In the genomic region with DNA sequence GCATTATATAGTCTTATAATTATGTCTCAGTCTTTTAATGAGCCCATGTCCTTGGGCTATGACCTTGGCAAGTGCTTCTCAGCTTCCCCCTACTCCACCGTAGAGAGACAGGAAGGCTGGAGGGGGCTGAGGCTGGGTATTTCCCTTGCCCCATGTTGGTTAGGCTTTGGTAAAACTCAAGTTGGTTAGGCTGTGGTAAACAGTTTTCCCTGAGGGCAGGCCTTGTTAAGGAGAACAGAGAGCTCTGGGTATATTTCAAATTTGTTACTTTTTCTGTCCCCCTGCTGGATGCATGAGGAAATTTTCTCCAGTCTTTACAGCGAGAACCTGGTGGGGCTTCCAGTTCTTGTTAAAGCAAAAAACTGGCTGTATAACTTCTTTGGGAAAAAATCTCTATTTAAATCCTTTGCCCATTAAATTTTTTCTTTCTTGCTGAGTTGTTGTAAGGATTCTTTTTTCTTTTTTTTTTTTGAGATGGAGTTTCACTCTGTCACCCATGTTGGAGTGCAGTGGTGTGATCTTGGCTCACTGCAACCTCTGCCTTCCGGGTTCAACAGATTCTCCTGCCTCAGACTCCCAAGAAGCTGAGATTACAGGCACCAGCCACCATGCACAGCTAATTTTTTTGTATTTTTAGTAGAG, we compare ENCODE assay signal across 8 cellular contexts. TPM values are rescaled to one million over a fixed set of nuclear protein-coding genes. Genes with fewer than 3 reads are reported as not detected.
A peak's percentile ranks its signal among the peaks of the same experiment; 100 is the strongest.
DNase-seq lines count a peak whose midpoint lies in the region; ATAC-seq, FAIRE-seq and TF ChIP-seq lines count a peak whose summit lies in the region.

No MANE protein-coding gene starts in this region.

- H4K20me1 ChIP-seq in keratinocyte (ENCODE audit: control insufficient read depth, extremely low read depth, insufficient read depth, low read length) = no peaks in the 10 kb centered on the region

- no peaks in the 10 kb centered on the region for H3K36me3 Mint-ChIP-seq in CD4-positive, alpha-beta T cell (ENCODE audit: low read depth)
- peaks cover 6% of the 10 kb centered on the region for H3K36me3 Mint-ChIP-seq in activated naive CD8-positive, alpha-beta T cell treated with anti-CD3 and anti-CD28 coated beads, Interleukin-2, amount 10 ng/mL, durations not matched to agents 7 days and 5 days

- peak; percentile 67 for TF ChIP-seq CTCF in CD4-positive, alpha-beta T cell (IDR thresholded peaks at IDR 0.05)
- peak; percentile 3 to 58 (median 40) for TF ChIP-seq CTCF in keratinocyte (optimal IDR thresholded peaks at IDR 0.05 in 1 of 3, IDR thresholded peaks at IDR 0.05 in 1 of 3, conservative IDR thresholded peaks at IDR 0.05 in 1 of 3; ENCODE audit: extremely low read depth in 1 of 3, insufficient read depth in 2 of 3, low read length in 3 of 3)
- TF ChIP-seq CTCF in upper lobe of right lung (IDR thresholded peaks at IDR 0.05) = peak; percentile 68
- TF ChIP-seq CTCF in lower leg skin (IDR thresholded peaks at IDR 0.05) = no peak

- no peak overlapping the region for H3K27ac ChIP-seq in CD4-positive, alpha-beta T cell (ENCODE audit: low read depth, low read length)
- H3K27ac ChIP-seq in keratinocyte (ENCODE audit: control insufficient read depth, insufficient read depth, low read length) (no peak overlapping the region), upper lobe of right lung (no peak overlapping the region)

- H3K79me2 ChIP-seq in keratinocyte (ENCODE audit: control insufficient read depth, insufficient read depth, low read length) = no peaks in the 10 kb centered on the region

- peak; percentile 80 for ATAC-seq in CD4-positive, alpha-beta T cell (ENCODE audit: poor library complexity)
- ATAC-seq in GM19035 (IDR thresholded peaks at IDR 0.05; ENCODE audit: unreplicated experiment) (peak; percentile 87), upper lobe of right lung (peak; percentile 73), GM18505 (IDR thresholded peaks at IDR 0.05; ENCODE audit: unreplicated experiment) (no peak)
- peak; percentile 71 for ATAC-seq in activated naive CD8-positive, alpha-beta T cell treated with anti-CD3 and anti-CD28 coated beads, Interleukin-2, amount 10 ng/mL, durations not matched to agents 7 days and 5 days (ENCODE audit: low read depth)

- no peaks in the 10 kb centered on the region for H3K9me3 ChIP-seq in CD4-positive, alpha-beta T cell (ENCODE audit: control insufficient read depth, low read length)
- no peaks in the 10 kb centered on the region for H3K9me3 ChIP-seq in keratinocyte (ENCODE audit: control insufficient read depth, low read depth, low read length)
- H3K9me3 ChIP-seq in upper lobe of right lung = no peaks in the 10 kb centered on the region

- H3K27ac Mint-ChIP-seq in CD4-positive, alpha-beta T cell = peak overlapping the region; percentile 41
- H3K27ac Mint-ChIP-seq in activated naive CD8-positive, alpha-beta T cell treated with anti-CD3 and anti-CD28 coated beads, Interleukin-2, amount 10 ng/mL, durations not matched to agents 7 days and 5 days = peak overlapping the region; percentile 60

- H3K9me3 Mint-ChIP-seq in CD4-positive, alpha-beta T cell = no peaks in the 10 kb centered on the region
- H3K9me3 Mint-ChIP-seq in activated naive CD8-positive, alpha-beta T cell treated with anti-CD3 and anti-CD28 coated beads, Interleukin-2, amount 10 ng/mL, durations not matched to agents 7 days and 5 days = no peaks in the 10 kb centered on the region

- H3K27me3 Mint-ChIP-seq in CD4-positive, alpha-beta T cell = no peaks in the 10 kb centered on the region
- peaks cover 3% of the 10 kb centered on the region for H3K27me3 Mint-ChIP-seq in activated naive CD8-positive, alpha-beta T cell treated with anti-CD3 and anti-CD28 coated beads, Interleukin-2, amount 10 ng/mL, durations not matched to agents 7 days and 5 days

- dilution Hi-C loops in keratinocyte (cut with MboI; ENCODE audit: extremely low pct_ligation_motif_present, low sequenced_read_pairs) = no loop called here

- no peak overlapping the region for H2AFZ ChIP-seq in keratinocyte (ENCODE audit: control insufficient read depth, low read length)

- TF ChIP-seq POLR2A in lower leg skin (IDR thresholded peaks at IDR 0.05) (no peak), GM18505 (IDR thresholded peaks at IDR 0.05; ENCODE audit: borderline replicate concordance, extremely low read depth, insufficient read depth, insufficient read length) (no peak)

- H3K4me3 ChIP-seq in keratinocyte (ENCODE audit: control insufficient read depth in 2 of 3, extremely low read depth in 1 of 3, insufficient read depth in 2 of 3, low read depth in 1 of 3, low read length in 3 of 3) (no peak overlapping the region), upper lobe of right lung (no peak overlapping the region), lower leg skin (ENCODE audit: low read depth, poor library complexity, severe bottlenecking) (no peak overlapping the region)

- H3K4me1 Mint-ChIP-seq in CD4-positive, alpha-beta T cell (ENCODE audit: low read depth) = peaks cover 52% of the 10 kb centered on the region
- H3K4me1 Mint-ChIP-seq in activated naive CD8-positive, alpha-beta T cell treated with anti-CD3 and anti-CD28 coated beads, Interleukin-2, amount 10 ng/mL, durations not matched to agents 7 days and 5 days = peaks cover 48% of the 10 kb centered on the region

- 61 to 72% methylated on average over 3 of the region's 3 CpGs for WGBS in lower leg skin, 2 donors

- H3K4me1 ChIP-seq in keratinocyte (ENCODE audit: control insufficient read depth, extremely low read depth, insufficient read depth, low read length) (no peaks in the 10 kb centered on the region), upper lobe of right lung (no peaks in the 10 kb centered on the region)

- no peaks in the 10 kb centered on the region for H3K9me1 ChIP-seq in keratinocyte (ENCODE audit: control insufficient read depth, extremely low read depth, insufficient read depth, low read length)

- no peak for FAIRE-seq in keratinocyte (lab: Jason Lieb, UNC)

- intact Hi-C loops in CD4-positive, alpha-beta T cell (cut with DNase I, micrococcal nuclease) = loop anchor here in 1 of 2 experiments (1.0 to 2.0 kb wide), 2 partner anchors 49 to 64 kb away; a partner anchor contains a TSS
- intact Hi-C loops in upper lobe of right lung (cut with DNase I) = no loop called here
- intact Hi-C loops in lower leg skin (cut with DNase I; ENCODE audit: low total_unique reads) = no loop called here

- H3K27me3 ChIP-seq in CD4-positive, alpha-beta T cell (ENCODE audit: control insufficient read depth, insufficient read depth, low read length) = no peaks in the 10 kb centered on the region
- peaks cover 2% of the 10 kb centered on the region for H3K27me3 ChIP-seq in keratinocyte (ENCODE audit: control insufficient read depth, extremely low read depth, insufficient read depth, low read length)
- no peaks in the 10 kb centered on the region for H3K27me3 ChIP-seq in upper lobe of right lung

- peak in 2 of 10 experiments; percentile 12 to 13 for DNase-seq in CD4-positive, alpha-beta T cell
- DNase-seq in MV-4-11 (lab: John Stamatoyannopoulos, UW) (peak; percentile 66), keratinocyte (ENCODE audit: low read depth, low spot score) (no peak), upper lobe of right lung (no peak), lower leg skin (ENCODE audit: low spot score in 2 of 2) (no peak)
- peak; percentile 48 for DNase-seq in activated naive CD8-positive, alpha-beta T cell treated with anti-CD3 and anti-CD28 coated beads, Interleukin-2, amount 10 ng/mL, durations not matched to agents 7 days and 5 days

- CTCF ChIA-PET in CD4-positive, alpha-beta T cell (lab: Charles Lee) = interaction anchor here (0.8 to 3.4 kb wide), 13 partner anchors 10 to 89 kb away, joined by 3 to 17 read pairs (median 4); a partner anchor contains a TSS

- POLR2A ChIA-PET in CD4-positive, alpha-beta T cell (lab: Charles Lee) = interaction anchor here (0.6 to 2.7 kb wide), 10 partner anchors 15 to 277 kb away, joined by 3 to 17 read pairs (median 7); a partner anchor contains a TSS
- POLR2A ChIA-PET in activated naive CD8-positive, alpha-beta T cell treated with anti-CD3 and anti-CD28 coated beads, Interleukin-2, amount 10 ng/mL, durations not matched to agents 7 days and 5 days (lab: Charles Lee) = interaction anchor here (0.8 to 2.2 kb wide), 7 partner anchors 10 to 65 kb away, joined by 3 to 9 read pairs (median 4); a partner anchor contains a TSS

- no peak overlapping the region for H3K9ac ChIP-seq in keratinocyte (ENCODE audit: control insufficient read depth, extremely low read depth, insufficient read depth, low read length)

- H3K4me2 ChIP-seq in keratinocyte (ENCODE audit: control insufficient read depth, extremely low read depth, insufficient read depth, low read depth, low read length) = no peak overlapping the region

- H3K4me3 Mint-ChIP-seq in CD4-positive, alpha-beta T cell = no peak overlapping the region
- no peak overlapping the region for H3K4me3 Mint-ChIP-seq in activated naive CD8-positive, alpha-beta T cell treated with anti-CD3 and anti-CD28 coated beads, Interleukin-2, amount 10 ng/mL, durations not matched to agents 7 days and 5 days

- no peaks in the 10 kb centered on the region for H3K36me3 ChIP-seq in keratinocyte (ENCODE audit: control insufficient read depth in 2 of 2, extremely low read depth in 1 of 2, insufficient read depth in 2 of 2, low read length in 2 of 2)
- H3K36me3 ChIP-seq in upper lobe of right lung = no peaks in the 10 kb centered on the region

RNA-seq across cellular contexts. Expression of a gene that starts 12.2 kb away (rescaled TPM):
- total RNA-seq in CD4-positive, alpha-beta T cell = 1 to 10 TPM; 9.7 TPM
- total RNA-seq in activated naive CD8-positive, alpha-beta T cell treated with anti-CD3 and anti-CD28 coated beads, Interleukin-2, amount 10 ng/mL, durations not matched to agents 7 days and 5 days = 1 to 10 TPM; 2.1 to 2.5 TPM
- polyA plus RNA-seq in keratinocyte = 0.03 to 0.05 TPM (median 0.03 TPM) in 3 replicates
- 0.05 TPM for polyA plus RNA-seq in keratinocyte (2011; ENCODE audit: low read depth)
- polyA plus RNA-seq in keratinocyte (2011; cell fraction: cytosol; rRNA removed) = 0.01 TPM in 2 replicates
- polyA plus RNA-seq in keratinocyte (2011; cell fraction: nucleus; rRNA removed) = 0.19 and 0.20 TPM in 2 replicates
- 0.06 and 0.10 TPM in 2 replicates for polyA plus RNA-seq in keratinocyte (2012; ENCODE audit: low replicate concordance)
- polyA minus RNA-seq in keratinocyte = 0.13 to 0.26 TPM (median 0.16 TPM) in 3 replicates
- not detected for polyA minus RNA-seq in keratinocyte (2011; cell fraction: cytosol; rRNA and poly(A)+ RNA removed)
- 0.21 and 0.47 TPM in 2 replicates for polyA minus RNA-seq in keratinocyte (2011; cell fraction: nucleus; rRNA and poly(A)+ RNA removed)
- total RNA-seq in upper lobe of right lung (28.0 TPM), lower leg skin (1 to 10 TPM; 4.0 to 9.0 (median 5.4) TPM)

RNA-seq across cellular contexts. Expression of a gene that starts 15.3 kb away (rescaled TPM):
- total RNA-seq in CD4-positive, alpha-beta T cell = 10 to 100 TPM; 12.3 to 14.2 TPM
- total RNA-seq in activated naive CD8-positive, alpha-beta T cell treated with anti-CD3 and anti-CD28 coated beads, Interleukin-2, amount 10 ng/mL, durations not matched to agents 7 days and 5 days = 10 to 100 TPM; 50.9 to 51.4 TPM
- 52.1 to 96.3 TPM (median 81.0 TPM) in 3 replicates for polyA plus RNA-seq in keratinocyte
- 32.6 TPM for polyA plus RNA-seq in keratinocyte (2011; ENCODE audit: low read depth)
- 50.8 and 55.3 TPM in 2 replicates for polyA plus RNA-seq in keratinocyte (2011; cell fraction: cytosol; rRNA removed)
- polyA plus RNA-seq in keratinocyte (2011; cell fraction: nucleus; rRNA removed) = 27.6 and 33.9 TPM in 2 replicates
- 32.7 and 67.5 TPM in 2 replicates for polyA plus RNA-seq in keratinocyte (2012; ENCODE audit: low replicate concordance)
- 14.9 to 28.1 TPM (median 24.6 TPM) in 3 replicates for polyA minus RNA-seq in keratinocyte
- 57.7 TPM for polyA minus RNA-seq in keratinocyte (2011; cell fraction: cytosol; rRNA and poly(A)+ RNA removed)
- 9.2 and 18.5 TPM in 2 replicates for polyA minus RNA-seq in keratinocyte (2011; cell fraction: nucleus; rRNA and poly(A)+ RNA removed)
- 35.1 TPM for total RNA-seq in upper lobe of right lung
- total RNA-seq in lower leg skin = 100 to 1,000 TPM in 1 of 4 donors, 10 to 100 TPM in 3; 16.8 to 115 (median 30.5) TPM

RNA-seq across cellular contexts. Expression of a gene that starts 48.6 kb away (rescaled TPM):
- 10 to 100 TPM; 29.7 to 34.4 TPM for total RNA-seq in CD4-positive, alpha-beta T cell
- total RNA-seq in activated naive CD8-positive, alpha-beta T cell treated with anti-CD3 and anti-CD28 coated beads, Interleukin-2, amount 10 ng/mL, durations not matched to agents 7 days and 5 days = 100 to 1,000 TPM; 114 to 120 TPM
- polyA plus RNA-seq in keratinocyte = 34.8 to 61.3 TPM (median 55.3 TPM) in 3 replicates
- 40.5 TPM for polyA plus RNA-seq in keratinocyte (2011; ENCODE audit: low read depth)
- polyA plus RNA-seq in keratinocyte (2011; cell fraction: cytosol; rRNA removed) = 27.1 and 53.7 TPM in 2 replicates
- 182 and 196 TPM in 2 replicates for polyA plus RNA-seq in keratinocyte (2011; cell fraction: nucleus; rRNA removed)
- polyA plus RNA-seq in keratinocyte (2012; ENCODE audit: low replicate concordance) = 42.9 and 52.9 TPM in 2 replicates
- polyA minus RNA-seq in keratinocyte = 50.5 to 109 TPM (median 70.8 TPM) in 3 replicates
- 80.2 TPM for polyA minus RNA-seq in keratinocyte (2011; cell fraction: cytosol; rRNA and poly(A)+ RNA removed)
- polyA minus RNA-seq in keratinocyte (2011; cell fraction: nucleus; rRNA and poly(A)+ RNA removed) = 76.6 and 90.7 TPM in 2 replicates
- total RNA-seq in upper lobe of right lung = 207 TPM
- 10 to 100 TPM; 49.6 to 65.3 (median 57.9) TPM for total RNA-seq in lower leg skin

RNA-seq across cellular contexts. Expression of a gene that starts 55.8 kb away (rescaled TPM):
- total RNA-seq in CD4-positive, alpha-beta T cell = 100 to 1,000 TPM; 154 to 164 TPM
- total RNA-seq in activated naive CD8-positive, alpha-beta T cell treated with anti-CD3 and anti-CD28 coated beads, Interleukin-2, amount 10 ng/mL, durations not matched to agents 7 days and 5 days = 100 to 1,000 TPM; 154 to 156 TPM
- polyA plus RNA-seq in keratinocyte = 120 to 181 TPM (median 165 TPM) in 3 replicates
- 39.7 TPM for polyA plus RNA-seq in keratinocyte (2011; ENCODE audit: low read depth)
- polyA plus RNA-seq in keratinocyte (2011; cell fraction: cytosol; rRNA removed) = 128 and 138 TPM in 2 replicates
- polyA plus RNA-seq in keratinocyte (2011; cell fraction: nucleus; rRNA removed) = 66.4 and 74.6 TPM in 2 replicates
- 138 and 172 TPM in 2 replicates for polyA plus RNA-seq in keratinocyte (2012; ENCODE audit: low replicate concordance)
- polyA minus RNA-seq in keratinocyte = 69.5 to 176 TPM (median 96.2 TPM) in 3 replicates
- polyA minus RNA-seq in keratinocyte (2011; cell fraction: cytosol; rRNA and poly(A)+ RNA removed) = 95.0 TPM
- 12.7 and 25.4 TPM in 2 replicates for polyA minus RNA-seq in keratinocyte (2011; cell fraction: nucleus; rRNA and poly(A)+ RNA removed)
- total RNA-seq in upper lobe of right lung (87.8 TPM), lower leg skin (100 to 1,000 TPM in 1 of 4 donors, 10 to 100 TPM in 3; 41.1 to 105 (median 61.8) TPM)

Comparison
In these comparisons a context has a peak if more than half of its experiments do, and no peak if none do; other contexts are left out.
1. DNase-seq: peak in MV-4-11 (single experiment) and activated naive CD8-positive, alpha-beta T cell treated with anti-CD3 and anti-CD28 coated beads, Interleukin-2, amount 10 ng/mL, durations not matched to agents 7 days and 5 days (single experiment); none in keratinocyte (single experiment), upper lobe of right lung (single experiment) and lower leg skin (0 of 2).
2. CTCF ChIP-seq: peak in CD4-positive, alpha-beta T cell (single experiment), keratinocyte (3 of 3) and upper lobe of right lung (single experiment); none in lower leg skin (0 of 3).